ENCODE assay signal across 23 cellular contexts in the genomic region with DNA sequence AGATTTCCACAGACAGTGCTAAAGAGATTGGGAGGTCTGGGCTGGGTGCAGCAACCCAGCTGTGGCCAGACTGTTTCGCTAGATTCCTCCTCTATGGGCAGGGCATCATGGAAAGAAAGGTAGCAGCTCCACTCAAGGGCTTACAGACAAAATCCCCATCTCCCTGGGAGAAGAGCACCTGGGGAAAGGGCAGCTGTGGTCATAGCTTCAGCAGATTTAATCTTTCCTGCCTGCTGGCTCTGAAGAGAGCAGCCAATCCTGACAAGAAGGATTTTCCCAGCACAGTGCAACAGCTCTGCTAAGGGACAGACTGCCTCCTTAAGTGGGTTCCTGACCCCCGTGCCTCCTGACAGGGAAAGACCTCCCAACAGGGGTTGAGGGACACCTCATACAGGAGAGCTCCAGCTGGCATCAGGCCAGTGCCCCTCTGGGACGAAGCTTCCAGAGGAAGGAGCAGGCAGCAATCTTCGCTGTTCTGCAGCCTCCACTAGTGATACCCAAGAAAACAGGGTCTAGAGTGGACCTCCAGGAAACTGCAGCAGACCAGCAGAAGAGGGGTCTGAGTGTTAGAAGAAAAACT.
A peak's percentile ranks its signal among the peaks of the same experiment; 100 is the strongest.
DNase-seq lines count a peak whose midpoint lies in the region; ATAC-seq, FAIRE-seq and TF ChIP-seq lines count a peak whose summit lies in the region.
"Had no signal": no experiment of that assay in that cellular context is flagged by ENCODE, and none has a peak within 500 bp of the region (broad histone marks: within the 10 kb centered on the region; RNA-seq: fewer than 3 reads in every experiment).

No MANE protein-coding gene starts in this region.

- no peak overlapping the region for H3K27ac ChIP-seq in WERI-Rb-1
- no peak overlapping the region for H3K27ac ChIP-seq in pancreas
- H3K27ac ChIP-seq in brain microvascular endothelial cell, result no peak overlapping the region
- H3K27ac ChIP-seq: A549 had no signal

- H3K4me1 ChIP-seq in pancreas, result no peaks in the 10 kb centered on the region
- H3K4me1 ChIP-seq: A549, HAP-1 had no signal

- in situ Hi-C loops in brain microvascular endothelial cell (cut with HindIII; ENCODE audit: low pct_ligation_motif_present, low sequenced_read_pairs), result no loop called here

- H3K36me3 ChIP-seq in WERI-Rb-1 (no peaks in the 10 kb centered on the region), pancreas (no peaks in the 10 kb centered on the region), brain microvascular endothelial cell (replicated peaks) (no peaks in the 10 kb centered on the region)
- H3K36me3 ChIP-seq: HAP-1 had no signal

- peak; percentile 7 to 57 for DNase-seq in NCI-H524 (lab: John Stamatoyannopoulos, UW)
- no peak for DNase-seq in NCI-H524 treated with DMSO at 0.1 percent for 48 hours (lab: John Stamatoyannopoulos, UW)
- peak; percentile 0 to 1 for DNase-seq in AML-193 (lab: John Stamatoyannopoulos, UW)
- peak; percentile 67 for DNase-seq in WERI-Rb-1
- DNase-seq in pancreas, result peak in 5 of 6 donors; percentile 31 to 60 (median 45)
- no peak for DNase-seq in brain microvascular endothelial cell
- DNase-seq in NCI-H69 (lab: John Stamatoyannopoulos, UW), result no peak
- DNase-seq: 8988T; ACHN; C1 segment of cervical spinal cord; Calu3; CD4-positive, alpha-beta memory T cell; COR-L47; DMS79 treated with DMSO at 0.1 percent for 48 hours; GF-D8; GOT3; HFFc6 had no signal

- ATAC-seq in pancreas, result peak in 3 of 4 donors; percentile 63 to 93 (median 86)
- no peak for ATAC-seq in HG02938 (IDR thresholded peaks at IDR 0.05; ENCODE audit: unreplicated experiment)
- ATAC-seq: A549 had no signal

- WGBS in pancreas, 2 donors, result 63 to 66% methylated on average over 4 of the region's 4 CpGs

- no peak for FAIRE-seq in pancreas (lab: Jason Lieb, UNC)
- FAIRE-seq: A549, GM12891, GM18507, H54 had no signal

- no peaks in the 10 kb centered on the region for H3K27me3 ChIP-seq in WERI-Rb-1 (ENCODE audit: insufficient read depth, low read depth, severe bottlenecking)
- H3K27me3 ChIP-seq in pancreas, result no peaks in the 10 kb centered on the region
- no peaks in the 10 kb centered on the region for H3K27me3 ChIP-seq in brain microvascular endothelial cell (replicated peaks)

- H3K9me3 ChIP-seq in WERI-Rb-1 (ENCODE audit: severe bottlenecking) (no peaks in the 10 kb centered on the region), pancreas (no peaks in the 10 kb centered on the region)
- H3K9me3 ChIP-seq: A549, HAP-1 had no signal

- H3K4me3 ChIP-seq in WERI-Rb-1 (ENCODE audit: low read depth, low read length) (no peak overlapping the region), pancreas (no peak overlapping the region), brain microvascular endothelial cell (ENCODE audit: low read depth, low read length) (no peak overlapping the region)
- H3K4me3 ChIP-seq: A549, HAP-1 had no signal

- TF ChIP-seq CTCF in WERI-Rb-1 (IDR thresholded peaks at IDR 0.05; ENCODE audit: low read depth, low read length) (no peak), pancreas (IDR thresholded peaks at IDR 0.05) (no peak), brain microvascular endothelial cell (IDR thresholded peaks at IDR 0.05; ENCODE audit: low read depth, low read length, missing control alignments) (no peak)

- intact Hi-C loops in pancreas (cut with DNase I), result no loop called here

Comparison
In these comparisons a context has a peak if more than half of its experiments do, and no peak if none do; other contexts are left out.
1. DNase-seq: peak in NCI-H524 (2 of 2), AML-193 (2 of 2), WERI-Rb-1 (single experiment) and pancreas (5 of 6); none in NCI-H524 treated with DMSO at 0.1 percent for 48 hours (single experiment), brain microvascular endothelial cell (single experiment) and NCI-H69 (single experiment).